Comparison of ENCODE assay signal across 1 cellular context in genomic region chr2:129361688-129362087, GRCh38.
TF ChIP-seq lines count a peak whose summit lies in the region.

No MANE protein-coding gene starts in this region.

TF ChIP-seq in IMR-90, 13 proteins besides CTCF, POLR2A, EP300 and RAD21 (continued from another document):
- no peak for TF ChIP-seq USF2 (IDR thresholded peaks at IDR 0.05; ENCODE audit: low read depth, low read length)
- no peak for TF ChIP-seq MAZ (IDR thresholded peaks at IDR 0.05; ENCODE audit: borderline replicate concordance, low read depth, low read length)
- TF ChIP-seq BHLHE40 (IDR thresholded peaks at IDR 0.05; ENCODE audit: low read depth, low read length), result no peak
- no peak for TF ChIP-seq NFE2L2 (IDR thresholded peaks at IDR 0.05; ENCODE audit: low read depth, low read length)
